Comparison of ENCODE assay signal across 27 cellular contexts in genomic region chr12:113820310-113820709, GRCh38.
"Had no signal": no experiment of that assay in that cellular context is flagged by ENCODE, and none has a peak within 500 bp of the region (broad histone marks: within the 10 kb centered on the region; RNA-seq: fewer than 3 reads in every experiment).

No MANE protein-coding gene starts in this region.

- H3K9me3 Mint-ChIP-seq: activated CD4-positive, alpha-beta T cell treated with anti-CD3 and anti-CD28 coated beads, Interleukin-2, amount 10 ng/mL, durations not matched to agents 24 days and 14 days; activated CD8-positive, alpha-beta T cell treated with anti-CD3 and anti-CD28 coated beads for 36 hours; activated naive CD4-positive, alpha-beta T cell treated with anti-CD3 and anti-CD28 coated beads, Interleukin-2, amount 10 ng/mL, durations not matched to agents 7 days and 5 days; activated naive CD8-positive, alpha-beta T cell treated with anti-CD3 and anti-CD28 coated beads, Interleukin-2, amount 50 U/mL, for 24 hours; activated T-cell treated with anti-CD3 and anti-CD28 coated beads, Interleukin-2, amount 50 U/mL, for 24 hours; activated T-helper 1 cell treated with anti-CD3 and anti-CD28 coated beads, Interleukin-12 subunit alpha, Interleukin-12 subunit beta, Interleukin-2, Interleukin-4 antibody, amounts not matched to agents 30 ng/mL and 10 ng/mL and 1 ng/mL, durations not matched to agents 14 hours and 24 hours and 36 hours had no signal

- H3K4me1 Mint-ChIP-seq: activated CD4-positive, alpha-beta T cell treated with anti-CD3 and anti-CD28 coated beads, Interleukin-2, amount 10 ng/mL, durations not matched to agents 24 days and 14 days; activated naive CD4-positive, alpha-beta T cell treated with anti-CD3 and anti-CD28 coated beads, Interleukin-2, amount 10 ng/mL, durations not matched to agents 7 days and 5 days; activated naive CD8-positive, alpha-beta T cell treated with anti-CD3 and anti-CD28 coated beads, Interleukin-2, amount 50 U/mL, for 24 hours had no signal

- ATAC-seq: activated CD8-positive, alpha-beta T cell treated with anti-CD3 and anti-CD28 coated beads for 36 hours; activated naive CD8-positive, alpha-beta T cell treated with anti-CD3 and anti-CD28 coated beads, Interleukin-2, amount 50 U/mL, for 24 hours; Panc1 had no signal

- DNase-seq: activated CD4-positive, alpha-beta T cell treated with anti-CD3 and anti-CD28 coated beads, Interleukin-2, amount 10 ng/mL, durations not matched to agents 24 days and 14 days; activated CD4-positive, alpha-beta T cell treated with anti-CD3 and anti-CD28 coated beads, Interleukin-2, amount 50 U/mL, for 4 hours; activated CD8-positive, alpha-beta T cell treated with anti-CD3 and anti-CD28 coated beads for 36 hours; activated effector memory CD4-positive, alpha-beta T cell treated with Interleukin-2 at 50 U/mL for 16 hours; activated naive CD4-positive, alpha-beta T cell treated with anti-CD3 and anti-CD28 coated beads, Interleukin-2, amount 10 ng/mL, durations not matched to agents 7 days and 5 days; activated naive CD8-positive, alpha-beta T cell treated with anti-CD3 and anti-CD28 coated beads, Interleukin-2, amount 50 U/mL, for 24 hours; activated T-cell treated with anti-CD3 and anti-CD28 coated beads, Interleukin-2, amount 50 U/mL, for 24 hours; anterior cingulate cortex; brain microvascular endothelial cell; Karpas-422; KBM-7; NCI-H1048; NCI-H1105 treated with DMSO at 0.1 percent for 48 hours; NCI-H1436; NCI-H1694; NCI-H1930; NCI-H2081 treated with DMSO at 0.1 percent for 48 hours; NCI-H226; NCI-H446 treated with DMSO at 0.1 percent for 48 hours; NCI-H524; NCI-H69; SHP77; SJCRH30; T1000 had no signal

- H3K4me3 Mint-ChIP-seq: activated CD4-positive, alpha-beta T cell treated with anti-CD3 and anti-CD28 coated beads, Interleukin-2, amount 10 ng/mL, durations not matched to agents 24 days and 14 days; activated CD8-positive, alpha-beta T cell treated with anti-CD3 and anti-CD28 coated beads for 36 hours; activated naive CD4-positive, alpha-beta T cell treated with anti-CD3 and anti-CD28 coated beads, Interleukin-2, amount 10 ng/mL, durations not matched to agents 7 days and 5 days; activated naive CD8-positive, alpha-beta T cell; activated naive CD8-positive, alpha-beta T cell treated with anti-CD3 and anti-CD28 coated beads, Interleukin-2, amount 50 U/mL, for 24 hours; activated T-cell treated with anti-CD3 and anti-CD28 coated beads, Interleukin-2, amount 50 U/mL, for 24 hours; activated T-helper 1 cell treated with anti-CD3 and anti-CD28 coated beads, Interleukin-12 subunit alpha, Interleukin-12 subunit beta, Interleukin-2, Interleukin-4 antibody, amounts not matched to agents 30 ng/mL and 10 ng/mL and 1 ng/mL, durations not matched to agents 14 hours and 24 hours and 36 hours had no signal

- H3K27ac Mint-ChIP-seq: activated CD4-positive, alpha-beta T cell treated with anti-CD3 and anti-CD28 coated beads, Interleukin-2, amount 10 ng/mL, durations not matched to agents 24 days and 14 days; activated CD8-positive, alpha-beta T cell treated with anti-CD3 and anti-CD28 coated beads for 36 hours; activated naive CD4-positive, alpha-beta T cell treated with anti-CD3 and anti-CD28 coated beads, Interleukin-2, amount 10 ng/mL, durations not matched to agents 7 days and 5 days; activated naive CD8-positive, alpha-beta T cell; activated naive CD8-positive, alpha-beta T cell treated with anti-CD3 and anti-CD28 coated beads, Interleukin-2, amount 50 U/mL, for 24 hours; activated T-cell treated with anti-CD3 and anti-CD28 coated beads, Interleukin-2, amount 50 U/mL, for 24 hours; activated T-helper 1 cell treated with anti-CD3 and anti-CD28 coated beads, Interleukin-12 subunit alpha, Interleukin-12 subunit beta, Interleukin-2, Interleukin-4 antibody, amounts not matched to agents 30 ng/mL and 10 ng/mL and 1 ng/mL, durations not matched to agents 14 hours and 24 hours and 36 hours had no signal

- H3K27me3 Mint-ChIP-seq: activated CD4-positive, alpha-beta T cell treated with anti-CD3 and anti-CD28 coated beads, Interleukin-2, amount 10 ng/mL, durations not matched to agents 24 days and 14 days; activated CD8-positive, alpha-beta T cell treated with anti-CD3 and anti-CD28 coated beads for 36 hours; activated naive CD4-positive, alpha-beta T cell treated with anti-CD3 and anti-CD28 coated beads, Interleukin-2, amount 10 ng/mL, durations not matched to agents 7 days and 5 days; activated naive CD8-positive, alpha-beta T cell; activated naive CD8-positive, alpha-beta T cell treated with anti-CD3 and anti-CD28 coated beads, Interleukin-2, amount 50 U/mL, for 24 hours; activated T-cell treated with anti-CD3 and anti-CD28 coated beads, Interleukin-2, amount 50 U/mL, for 24 hours had no signal
